ENCODE assay signal across 9 cellular contexts in the genomic region with DNA sequence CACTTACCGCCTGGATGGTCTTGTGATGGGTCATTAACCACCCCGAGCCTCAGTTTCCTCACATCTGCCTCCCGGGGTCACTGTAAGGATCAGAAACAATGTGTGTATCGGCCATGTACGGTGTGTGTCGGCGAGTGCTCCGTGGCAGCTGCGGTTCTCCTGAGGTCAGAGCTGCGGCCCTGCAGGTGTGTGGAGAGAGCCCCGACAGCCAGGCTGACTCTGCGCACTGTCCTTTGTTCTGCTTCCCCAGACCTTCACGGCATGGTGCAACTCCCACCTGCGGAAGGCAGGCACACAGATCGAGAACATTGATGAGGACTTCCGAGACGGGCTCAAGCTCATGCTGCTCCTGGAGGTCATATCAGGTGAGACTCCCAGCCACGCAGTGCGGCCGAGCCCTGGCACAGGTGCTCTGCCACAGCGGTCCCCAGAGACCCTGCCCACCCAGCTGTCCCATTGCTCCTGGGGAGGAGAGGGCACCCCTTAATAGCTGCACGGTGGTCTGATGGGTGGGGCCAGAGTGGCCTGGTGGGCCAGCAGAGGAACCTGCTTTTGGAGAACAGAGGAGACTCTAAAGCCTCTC. TPM values are rescaled to one million over a fixed set of nuclear protein-coding genes. Genes with fewer than 3 reads are reported as not detected.
DNase-seq lines count a peak whose midpoint lies in the region; ATAC-seq and TF ChIP-seq lines count a peak whose summit lies in the region.
"Had no signal": no experiment of that assay in that cellular context is flagged by ENCODE, and none has a peak within 500 bp of the region (broad histone marks: within the 10 kb centered on the region; RNA-seq: fewer than 3 reads in every experiment).

No MANE protein-coding gene starts in this region.

- H3K4me3 ChIP-seq in lower lobe of right lung (no peak overlapping the region), smooth muscle cell (no peak overlapping the region)

- H3K27me3 ChIP-seq in lower lobe of right lung (ENCODE audit: low read depth) (no peaks in the 10 kb centered on the region), smooth muscle cell (ENCODE audit: low read depth) (no peaks in the 10 kb centered on the region)

- peaks cover 74% of the 10 kb centered on the region for H3K4me1 ChIP-seq in lower lobe of right lung
- H3K4me1 ChIP-seq in smooth muscle cell (ENCODE audit: low read depth) = peaks cover 12% of the 10 kb centered on the region

- H3K27ac Mint-ChIP-seq in chondrocyte (ENCODE audit: unreplicated experiment) = peak overlapping the region; percentile 50

- ATAC-seq in lower lobe of right lung = no peak

- TF ChIP-seq CTCF in chondrocyte (IDR thresholded peaks at IDR 0.05) (no peak), lower lobe of right lung (IDR thresholded peaks at IDR 0.05) (no peak), smooth muscle cell (IDR thresholded peaks at IDR 0.05; ENCODE audit: borderline replicate concordance, insufficient read depth, poor library complexity, severe bottlenecking) (no peak)

- peaks cover 23% of the 10 kb centered on the region for H3K36me3 Mint-ChIP-seq in chondrocyte (ENCODE audit: low read depth)

- peaks cover 93% of the 10 kb centered on the region for H4K20me1 ChIP-seq in smooth muscle cell (ENCODE audit: low read depth)

- H3K9ac ChIP-seq in smooth muscle cell (ENCODE audit: low read depth) = no peak overlapping the region

- H3K79me2 ChIP-seq in smooth muscle cell (ENCODE audit: low read depth) = peaks cover 93% of the 10 kb centered on the region

- H3K4me2 ChIP-seq in smooth muscle cell = no peak overlapping the region

- H3K36me3 ChIP-seq in lower lobe of right lung = peaks cover 72% of the 10 kb centered on the region
- no peaks in the 10 kb centered on the region for H3K36me3 ChIP-seq in smooth muscle cell (ENCODE audit: low read depth)

- no peaks in the 10 kb centered on the region for H3K27me3 Mint-ChIP-seq in chondrocyte (ENCODE audit: low read depth)

- H3K27ac ChIP-seq in lower lobe of right lung (peak overlapping the region; percentile 59), temporal lobe (ENCODE audit: low read depth, low read length) (peak overlapping the region; percentile 59), smooth muscle cell (ENCODE audit: low read depth) (no peak overlapping the region)

- no peak overlapping the region for H3K4me3 Mint-ChIP-seq in chondrocyte (ENCODE audit: unreplicated experiment)

- H2AFZ ChIP-seq in smooth muscle cell (ENCODE audit: low read depth) = no peak overlapping the region

- peaks cover 70% of the 10 kb centered on the region for H3K4me1 Mint-ChIP-seq in chondrocyte (ENCODE audit: low read depth)

- H3K9me3 ChIP-seq in lower lobe of right lung = no peaks in the 10 kb centered on the region
- no peaks in the 10 kb centered on the region for H3K9me3 ChIP-seq in smooth muscle cell (replicated peaks; ENCODE audit: low read depth)

- intact Hi-C loops in lower lobe of right lung (cut with DNase I) = no loop called here

- DNase-seq in SHP77 (lab: John Stamatoyannopoulos, UW) = peak; percentile 19 to 50
- DNase-seq in chondrocyte (ENCODE audit: low spot score) = no peak
- DNase-seq in lower lobe of right lung = no peak
- DNase-seq in smooth muscle cell (lab: John Stamatoyannopoulos, UW; ENCODE audit: unreplicated experiment) = no peak
- DNase-seq in NCI-H345 treated with DMSO at 0.1 percent for 48 hours (lab: John Stamatoyannopoulos, UW; ENCODE audit: unreplicated experiment) = no peak
- DNase-seq in NCI-H526 (lab: John Stamatoyannopoulos, UW) = no peak
- DNase-seq: aorta had no signal

- H3K9me3 Mint-ChIP-seq in chondrocyte (ENCODE audit: low read depth) = no peaks in the 10 kb centered on the region

- WGBS in smooth muscle cell (ENCODE audit: low lambda C conversion rate) = 99% methylated on average over 21 of the region's 22 CpGs

- no peaks in the 10 kb centered on the region for H3F3A ChIP-seq in smooth muscle cell (ENCODE audit: low read depth)

RNA-seq across cellular contexts. Expression of a gene that starts 43.8 kb away (rescaled TPM):
- 0.40 to 0.44 TPM (median 0.44 TPM) in 3 replicates for total RNA-seq in chondrocyte
- 18.2 TPM for total RNA-seq in lower lobe of right lung
- 0.25 TPM for total RNA-seq in temporal lobe
- total RNA-seq in smooth muscle cell = 3.2 and 5.5 TPM in 2 replicates
- 1.4 and 6.5 TPM in 2 replicates for polyA plus RNA-seq in smooth muscle cell
- total RNA-seq: myocyte had no signal

RNA-seq across cellular contexts. Expression of a gene that starts 53.0 kb away (rescaled TPM):
- 641 to 921 TPM (median 917 TPM) in 3 replicates for total RNA-seq in chondrocyte
- total RNA-seq in lower lobe of right lung = 454 TPM
- 51.9 TPM for total RNA-seq in temporal lobe
- 311 TPM in 2 replicates for total RNA-seq in smooth muscle cell
- 53.8 and 60.4 TPM in 2 replicates for polyA plus RNA-seq in smooth muscle cell

Comparison
In these comparisons a context has a peak if more than half of its experiments do, and no peak if none do; other contexts are left out.
1. DNase-seq: peak in SHP77 (2 of 2); none in chondrocyte (single experiment), lower lobe of right lung (single experiment), smooth muscle cell (single experiment), NCI-H345 treated with DMSO at 0.1 percent for 48 hours (single experiment) and NCI-H526 (0 of 2).